In the genomic region with DNA sequence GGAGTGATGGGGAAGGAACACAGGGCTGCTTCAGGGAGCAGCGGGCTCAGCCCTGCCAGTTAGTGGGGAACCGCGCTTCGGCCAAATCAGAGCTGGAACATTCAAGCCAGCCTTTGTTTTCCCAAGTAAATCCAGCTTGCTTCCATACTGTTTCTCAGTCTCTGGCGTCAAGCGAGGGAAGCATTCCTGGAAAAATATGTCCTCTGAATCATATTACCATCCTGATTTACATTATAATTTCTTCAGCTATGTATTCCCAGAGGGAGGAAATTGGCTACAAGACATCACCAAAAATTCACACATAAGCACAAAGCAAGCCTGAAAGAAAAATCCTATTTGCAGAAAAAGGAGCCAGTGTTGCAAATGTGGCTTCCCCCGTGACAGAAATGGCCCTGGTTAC, we compare ENCODE assay signal across 14 cellular contexts.
"Had no signal": no experiment of that assay in that cellular context is flagged by ENCODE, and none has a peak within 500 bp of the region (broad histone marks: within the 10 kb centered on the region; RNA-seq: fewer than 3 reads in every experiment).

No MANE protein-coding gene starts in this region.

- H3K36me3 Mint-ChIP-seq: activated naive CD8-positive, alpha-beta T cell treated with anti-CD3 and anti-CD28 coated beads, Interleukin-2, amount 10 ng/mL, durations not matched to agents 7 days and 5 days; immature natural killer cell; stimulated activated memory B cell treated with anti-CD40 and anti-IgM and Interleukin-4, amounts not matched to agents 10 μg/mL and 1 μg/mL and 100 μg/mL, for 72 hours had no signal

- H3K36me3 ChIP-seq: ascending aorta, esophagus muscularis mucosa, pancreas, sigmoid colon, transverse colon, vagina had no signal

- H3K4me1 Mint-ChIP-seq: activated naive CD8-positive, alpha-beta T cell treated with anti-CD3 and anti-CD28 coated beads, Interleukin-2, amount 10 ng/mL, durations not matched to agents 7 days and 5 days; immature natural killer cell; stimulated activated memory B cell treated with anti-CD40 and anti-IgM and Interleukin-4, amounts not matched to agents 10 μg/mL and 1 μg/mL and 100 μg/mL, for 72 hours had no signal

- H3K4me3 Mint-ChIP-seq: activated naive CD8-positive, alpha-beta T cell treated with anti-CD3 and anti-CD28 coated beads, Interleukin-2, amount 10 ng/mL, durations not matched to agents 7 days and 5 days; immature natural killer cell; stimulated activated memory B cell treated with anti-CD40 and anti-IgM and Interleukin-4, amounts not matched to agents 10 μg/mL and 1 μg/mL and 100 μg/mL, for 72 hours had no signal

- DNase-seq: activated CD4-positive, alpha-beta T cell treated with anti-CD3 and anti-CD28 coated beads, Interleukin-2, amount 50 U/mL, for 1 hour; activated naive CD4-positive, alpha-beta T cell; activated naive CD8-positive, alpha-beta T cell treated with anti-CD3 and anti-CD28 coated beads, Interleukin-2, amount 10 ng/mL, durations not matched to agents 7 days and 5 days; head of caudate nucleus; immature natural killer cell; pancreas; sigmoid colon; stimulated activated CD4-positive, alpha-beta T cell treated with anti-CD3 and anti-CD28 coated beads, Interleukin-12 subunit alpha, Interleukin-12 subunit beta, amount 100 ng/mL, for 4 hours; transverse colon had no signal

- H3K4me3 ChIP-seq: ascending aorta, esophagus muscularis mucosa, pancreas, sigmoid colon, transverse colon, vagina had no signal

- H3K4me1 ChIP-seq: pancreas had no signal

- H3K9me3 ChIP-seq: ascending aorta, pancreas, sigmoid colon, transverse colon, vagina had no signal

- H3K27ac Mint-ChIP-seq: activated naive CD8-positive, alpha-beta T cell treated with anti-CD3 and anti-CD28 coated beads, Interleukin-2, amount 10 ng/mL, durations not matched to agents 7 days and 5 days; immature natural killer cell; stimulated activated memory B cell treated with anti-CD40 and anti-IgM and Interleukin-4, amounts not matched to agents 10 μg/mL and 1 μg/mL and 100 μg/mL, for 72 hours had no signal

- H3K27ac ChIP-seq: ascending aorta, esophagus muscularis mucosa, pancreas, sigmoid colon, transverse colon, vagina had no signal

- ATAC-seq: activated CD4-positive, CD25-positive, alpha-beta regulatory T cell treated with anti-CD3 and anti-CD28 coated beads, Interleukin-2, amount 50 U/mL, for 24 hours; pancreas; stimulated activated memory B cell treated with anti-CD40 and anti-IgM and Interleukin-4, amounts not matched to agents 10 μg/mL and 1 μg/mL and 100 μg/mL, for 72 hours had no signal

- H3K27me3 ChIP-seq: ascending aorta, esophagus muscularis mucosa, pancreas, sigmoid colon, transverse colon, vagina had no signal

- H3K9me3 Mint-ChIP-seq: activated naive CD8-positive, alpha-beta T cell treated with anti-CD3 and anti-CD28 coated beads, Interleukin-2, amount 10 ng/mL, durations not matched to agents 7 days and 5 days; immature natural killer cell had no signal
